In genomic region chr4:47213539-47213938, GRCh38 we compare ENCODE assay signal across 24 cellular contexts.
DNase-seq lines count a peak whose midpoint lies in the region; ATAC-seq, FAIRE-seq and TF ChIP-seq lines count a peak whose summit lies in the region.
"Had no signal": no experiment of that assay in that cellular context is flagged by ENCODE, and none has a peak within 500 bp of the region (broad histone marks: within the 10 kb centered on the region; RNA-seq: fewer than 3 reads in every experiment).

No MANE protein-coding gene starts in this region.

- peak overlapping the region; percentile 35 to 41; a peak in 3 of 4 replicates for H4K8ac ChIP-seq in IMR-90 (ENCODE audit: low read depth in 2 of 2, low read length in 2 of 2)

- H3K4me1 Mint-ChIP-seq in brain, result peaks cover 34% of the 10 kb centered on the region
- H3K4me1 Mint-ChIP-seq: activated naive CD4-positive, alpha-beta T cell treated with anti-CD3 and anti-CD28 coated beads, Interleukin-2, amount 10 ng/mL, durations not matched to agents 7 days and 5 days; CD4-positive, alpha-beta memory T cell; natural killer cell had no signal

- no TSS peak for BruUV-seq in IMR-90 (replicated peaks; lab: Mats Ljungman, UMichigan)

- no peak overlapping the region for H3K23ac ChIP-seq in IMR-90 (ENCODE audit: low read depth, low read length)

- H2AFZ ChIP-seq in IMR-90 (replicated peaks; ENCODE audit: low read length, poor library complexity), result no peak overlapping the region
- H2AFZ ChIP-seq: parathyroid adenoma had no signal

- H3K4me1 ChIP-seq in IMR-90 (ENCODE audit: control insufficient read depth, insufficient read depth, low read length) (peaks cover 3% of the 10 kb centered on the region; the same call in 1 of the 2 replicates), skeletal muscle satellite cell (ENCODE audit: control insufficient read depth, insufficient read depth, low read length) (peaks cover 48% of the 10 kb centered on the region), kidney (ENCODE audit: control insufficient read depth in 1 of 2, insufficient read depth in 1 of 2, low read depth in 1 of 2, low read length in 2 of 2) (no peaks in the 10 kb centered on the region)
- H3K4me1 ChIP-seq: parathyroid adenoma, sigmoid colon, vagina had no signal

- no peak for TF ChIP-seq POLR2A in IMR-90 (IDR thresholded peaks at IDR 0.05; ENCODE audit: low read depth, low read length)

- no peak overlapping the region; the same call in 1 of the 2 replicates for H4K91ac ChIP-seq in IMR-90 (ENCODE audit: insufficient read depth, low read depth, low read length)

- peak overlapping the region; percentile 3 to 79 (median 47) for H3K27ac Mint-ChIP-seq in brain
- H3K27ac Mint-ChIP-seq: activated CD8-positive, alpha-beta T cell treated with anti-CD3 and anti-CD28 coated beads, Interleukin-2, amount 10 ng/mL, durations not matched to agents 7 days and 5 days; activated naive CD4-positive, alpha-beta T cell treated with anti-CD3 and anti-CD28 coated beads, Interleukin-2, amount 10 ng/mL, durations not matched to agents 7 days and 5 days; activated T-cell treated with anti-CD3 and anti-CD28 coated beads, Interleukin-2, amount 50 U/mL, for 24 hours; CD4-positive, alpha-beta memory T cell; natural killer cell had no signal

- H3K4ac ChIP-seq in IMR-90 (ENCODE audit: low read depth, low read length), result peak overlapping the region; percentile 48; the same call in 1 of the 2 replicates

- peaks cover 0 to 18% of the 10 kb centered on the region in 2 experiments; a peak in 2 of 4 replicates for H3K79me1 ChIP-seq in IMR-90 (ENCODE audit: low read depth in 1 of 2, low read length in 2 of 2)

- in situ Hi-C loops in IMR-90 (cut with MboI; ENCODE audit: low sequenced_read_pairs), result no loop called here

- no peaks in the 10 kb centered on the region for H3K9me1 ChIP-seq in IMR-90 (ENCODE audit: insufficient read depth, low read length)

- H3K9ac ChIP-seq in IMR-90 (ENCODE audit: low read depth, low read length) (no peak overlapping the region), skeletal muscle satellite cell (ENCODE audit: low read depth, low read length) (peak overlapping the region; percentile 70), kidney (ENCODE audit: low read length in 2 of 2) (no peak overlapping the region)
- H3K9ac ChIP-seq: KMS-11, parathyroid adenoma had no signal

- H2BK20ac ChIP-seq in IMR-90 (ENCODE audit: low read depth, low read length), result 0 out of 2 replicates have a peak overlapping the region, but pooled peaks have one; percentile 81

- TF ChIP-seq CTCF in IMR-90 (conservative IDR thresholded peaks at IDR 0.05; ENCODE audit: low read depth, low read length) (no peak), brain (conservative IDR thresholded peaks at IDR 0.05) (no peak), kidney (IDR thresholded peaks at IDR 0.05; ENCODE audit: borderline replicate concordance, extremely low read depth, insufficient read depth) (no peak)

- peak overlapping the region; percentile 48; the same call in 1 of the 2 replicates for H4K5ac ChIP-seq in IMR-90 (ENCODE audit: low read depth, low read length)

- H3K9me3 Mint-ChIP-seq in brain, result no peaks in the 10 kb centered on the region
- H3K9me3 Mint-ChIP-seq: activated naive CD4-positive, alpha-beta T cell treated with anti-CD3 and anti-CD28 coated beads, Interleukin-2, amount 10 ng/mL, durations not matched to agents 7 days and 5 days; activated T-cell treated with anti-CD3 and anti-CD28 coated beads, Interleukin-2, amount 50 U/mL, for 24 hours; CD4-positive, alpha-beta memory T cell had no signal

- no peak overlapping the region; the same call in 1 of the 2 replicates for H3K27ac ChIP-seq in IMR-90 (ENCODE audit: insufficient read depth, low read length)
- H3K27ac ChIP-seq in kidney (ENCODE audit: low read depth in 2 of 2, low read length in 2 of 2), result no peak overlapping the region
- H3K27ac ChIP-seq: KMS-11, parathyroid adenoma, sigmoid colon, vagina had no signal

- H3K27me3 Mint-ChIP-seq in brain, result no peaks in the 10 kb centered on the region
- H3K27me3 Mint-ChIP-seq: activated naive CD4-positive, alpha-beta T cell treated with anti-CD3 and anti-CD28 coated beads, Interleukin-2, amount 10 ng/mL, durations not matched to agents 7 days and 5 days; activated T-cell treated with anti-CD3 and anti-CD28 coated beads, Interleukin-2, amount 50 U/mL, for 24 hours had no signal

- H3K18ac ChIP-seq in IMR-90 (ENCODE audit: low read depth, low read length), result peak overlapping the region; percentile 41; the same call in 1 of the 2 replicates

- POLR2A ChIA-PET in IMR-90 (lab: Charles Lee; ENCODE audit: unreplicated experiment), result no interaction called here

- H4K20me1 ChIP-seq in IMR-90 (ENCODE audit: insufficient read depth, low read length), result no peaks in the 10 kb centered on the region

- peak overlapping the region in 2 of 5 experiments; percentile 3 to 61 for H3K4me3 Mint-ChIP-seq in brain
- H3K4me3 Mint-ChIP-seq: activated CD8-positive, alpha-beta T cell treated with anti-CD3 and anti-CD28 coated beads, Interleukin-2, amount 10 ng/mL, durations not matched to agents 7 days and 5 days; activated naive CD4-positive, alpha-beta T cell treated with anti-CD3 and anti-CD28 coated beads, Interleukin-2, amount 10 ng/mL, durations not matched to agents 7 days and 5 days; activated T-cell treated with anti-CD3 and anti-CD28 coated beads, Interleukin-2, amount 50 U/mL, for 24 hours; CD4-positive, alpha-beta memory T cell; natural killer cell had no signal

- H3K4me3 ChIP-seq in IMR-90 (ENCODE audit: insufficient read depth, low read depth, low read length) (no peak overlapping the region), skeletal muscle satellite cell (ENCODE audit: low read length) (no peak overlapping the region), kidney (ENCODE audit: low read length in 2 of 2) (no peak overlapping the region)
- H3K4me3 ChIP-seq: sigmoid colon, vagina had no signal

- dilution Hi-C loops in IMR-90 (cut with HindIII; ENCODE audit: low sequenced_read_pairs, unreplicated experiment), result no loop called here

- WGBS in IMR-90 (ENCODE audit: extremely low coverage in 2 of 2, insufficient read length in 1 of 2), 2 experiments, result no CpG with 5 or more reads among the region's 1 CpG

- H3K14ac ChIP-seq in IMR-90 (replicated peaks; ENCODE audit: low read depth, low read length), result peak overlapping the region; percentile 70

- no peaks in the 10 kb centered on the region for H3K9me3 ChIP-seq in IMR-90 (ENCODE audit: control insufficient read depth, insufficient read depth, low read length)
- H3K9me3 ChIP-seq in skeletal muscle satellite cell (replicated peaks; ENCODE audit: low read length), result no peaks in the 10 kb centered on the region
- no peaks in the 10 kb centered on the region for H3K9me3 ChIP-seq in kidney (ENCODE audit: control insufficient read depth in 1 of 2, low read length in 2 of 2)
- H3K9me3 ChIP-seq: sigmoid colon, vagina had no signal

- CTCF ChIA-PET in IMR-90 (lab: Yijun Ruan, JAX), result interaction anchor here (1.0 kb wide), 1 partner anchor 15 kb away, joined by 3 read pairs; no protein-coding TSS in a partner anchor

- H3K36me3 ChIP-seq in IMR-90 (ENCODE audit: control insufficient read depth, insufficient read depth, low read length) (no peaks in the 10 kb centered on the region), skeletal muscle satellite cell (ENCODE audit: insufficient read depth, low read length) (no peaks in the 10 kb centered on the region), kidney (ENCODE audit: control insufficient read depth in 1 of 2, insufficient read depth in 2 of 2, low read length in 2 of 2) (no peaks in the 10 kb centered on the region)
- H3K36me3 ChIP-seq: sigmoid colon, vagina had no signal

- no peak for TF ChIP-seq RAD21 in IMR-90 (IDR thresholded peaks at IDR 0.05; ENCODE audit: low read length)

- peak overlapping the region; percentile 82 for H2BK120ac ChIP-seq in IMR-90 (ENCODE audit: low read depth, low read length)

- no peak overlapping the region for H2AK9ac ChIP-seq in IMR-90 (replicated peaks; ENCODE audit: low read depth, low read length, poor library complexity)

- H3K56ac ChIP-seq in IMR-90 (ENCODE audit: extremely low read depth, insufficient read depth, low read length), result peak overlapping the region; percentile 45; the same call in 1 of the 2 replicates

- H2AK5ac ChIP-seq in IMR-90 (ENCODE audit: low read depth, low read length), result no peak overlapping the region

- DNase-seq in IMR-90, result peak; percentile 7
- DNase-seq in iris pigment epithelial cell (ENCODE audit: low read depth), result peak; percentile 4
- DNase-seq in NCI-H446 (lab: John Stamatoyannopoulos, UW), result no peak
- no peak for DNase-seq in kidney
- DNase-seq: activated CD4-positive, CD25-positive, alpha-beta regulatory T cell; activated CD8-positive, alpha-beta T cell treated with anti-CD3 and anti-CD28 coated beads, Interleukin-2, amount 10 ng/mL, durations not matched to agents 7 days and 5 days; activated naive CD4-positive, alpha-beta T cell treated with anti-CD3 and anti-CD28 coated beads, Interleukin-2, amount 10 ng/mL, durations not matched to agents 7 days and 5 days; activated T-cell treated with anti-CD3 and anti-CD28 coated beads, Interleukin-2, amount 50 U/mL, for 24 hours; CD4-positive, alpha-beta memory T cell; effector memory CD4-positive, alpha-beta T cell; GF-D8; left colon; mesendoderm; natural killer cell; NCI-H187; NCI-H69; sigmoid colon had no signal

- intact Hi-C loops in IMR-90 (cut with micrococcal nuclease) (loop anchor here (10.0 kb wide), 1 partner anchor 369 kb away; no protein-coding TSS in a partner anchor), kidney (cut with DNase I) (no loop called here)

- H3K36me3 Mint-ChIP-seq in brain, result no peaks in the 10 kb centered on the region
- H3K36me3 Mint-ChIP-seq: activated naive CD4-positive, alpha-beta T cell treated with anti-CD3 and anti-CD28 coated beads, Interleukin-2, amount 10 ng/mL, durations not matched to agents 7 days and 5 days; CD4-positive, alpha-beta memory T cell; natural killer cell had no signal

- H3K4me2 ChIP-seq in IMR-90 (ENCODE audit: low read depth, low read length) (peak overlapping the region; percentile 69; the same call in 1 of the 2 replicates), skeletal muscle satellite cell (ENCODE audit: low read length) (peak overlapping the region; percentile 27)
- H3K4me2 ChIP-seq: KMS-11 had no signal

- peak overlapping the region; percentile 65 for H2BK5ac ChIP-seq in IMR-90 (ENCODE audit: low read depth, low read length, poor library complexity, severe bottlenecking)

- ATAC-seq in IMR-90 (ENCODE audit: low read depth) (no peak), HG03159 (IDR thresholded peaks at IDR 0.05; ENCODE audit: unreplicated experiment) (no peak)
- ATAC-seq: activated CD8-positive, alpha-beta T cell treated with anti-CD3 and anti-CD28 coated beads, Interleukin-2, amount 10 ng/mL, durations not matched to agents 7 days and 5 days; esophagus mucosa; left colon; natural killer cell had no signal

- no peaks in the 10 kb centered on the region for H3K27me3 ChIP-seq in IMR-90 (ENCODE audit: control insufficient read depth, insufficient read depth, low read length)
- H3K27me3 ChIP-seq in skeletal muscle satellite cell (ENCODE audit: control insufficient read depth, insufficient read depth, low read length), result no peaks in the 10 kb centered on the region
- H3K27me3 ChIP-seq: sigmoid colon, vagina had no signal

- FAIRE-seq in kidney (lab: Jason Lieb, UNC), result no peak

- no peak overlapping the region; the same call in 2 of the 3 replicates for H2BK15ac ChIP-seq in IMR-90 (ENCODE audit: low read depth, low read length)

TF ChIP-seq in IMR-90, 13 proteins besides CTCF, POLR2A, EP300 and RAD21 (continues in another document):
- TF ChIP-seq FOS (IDR thresholded peaks at IDR 0.05; ENCODE audit: low read depth, low read length), result no peak

Comparison
In these comparisons a context has a peak if more than half of its experiments do, and no peak if none do; other contexts are left out.
1. DNase-seq: peak in IMR-90 (single experiment) and iris pigment epithelial cell (single experiment); none in NCI-H446 (0 of 2) and kidney (single experiment).